1 cellular context compared by ENCODE assay signal in the genomic region with DNA sequence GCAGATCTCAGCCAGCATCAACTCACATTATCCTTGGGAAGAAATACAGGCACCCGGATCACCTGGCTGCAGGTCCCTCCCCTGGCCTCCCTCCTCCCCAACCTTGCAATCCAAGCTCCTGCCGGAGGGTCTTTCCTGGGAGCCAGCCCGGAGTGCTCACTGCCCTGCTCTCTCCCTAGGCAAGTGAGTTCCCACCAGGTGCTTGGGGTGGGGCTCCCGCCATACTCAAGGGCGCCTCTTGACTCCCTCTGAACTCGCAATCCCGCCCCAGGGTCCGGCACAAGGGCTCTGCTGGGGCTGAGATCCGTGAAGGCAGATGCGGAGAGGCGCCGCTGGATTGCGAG.
TF ChIP-seq lines count a peak whose summit lies in the region.

No MANE protein-coding gene starts in this region.

TF ChIP-seq in SK-N-SH, 30 proteins besides CTCF, POLR2A, EP300 and RAD21 (continued from another document):
- TF ChIP-seq FOSL2 (IDR thresholded peaks at IDR 0.05; ENCODE audit: borderline replicate concordance, low read depth): no peak
- TF ChIP-seq FOXJ3 (CRISPR knock-in tag; IDR thresholded peaks at IDR 0.05): no peak
